12 cellular contexts compared by ENCODE assay signal in genomic region chr9:77663754-77664153, GRCh38. TPM values are rescaled to one million over a fixed set of nuclear protein-coding genes. Genes with fewer than 3 reads are reported as not detected.
DNase-seq lines count a peak whose midpoint lies in the region; ATAC-seq, FAIRE-seq and TF ChIP-seq lines count a peak whose summit lies in the region.
"Had no signal": no experiment of that assay in that cellular context is flagged by ENCODE, and none has a peak within 500 bp of the region (broad histone marks: within the 10 kb centered on the region; RNA-seq: fewer than 3 reads in every experiment).

No MANE protein-coding gene starts in this region.

- H3K36me3 ChIP-seq in bronchial epithelial cell (ENCODE audit: control insufficient read depth, insufficient read depth, low read length) (no peaks in the 10 kb centered on the region), aorta (ENCODE audit: control insufficient read depth in 1 of 2, insufficient read depth in 2 of 2, low read length in 1 of 2) (no peaks in the 10 kb centered on the region)

- intact Hi-C loops in Right ventricle myocardium superior (cut with DNase I) (no loop called here), cardiac septum (cut with DNase I) (no loop called here), left colon (cut with DNase I, micrococcal nuclease) (no loop called here), aorta (cut with DNase I) (loop anchor here (10.0 kb wide), 2 partner anchors 81 to 91 kb away; no protein-coding TSS in a partner anchor)

- TF ChIP-seq CTCF in bronchial epithelial cell (IDR thresholded peaks at IDR 0.05; ENCODE audit: insufficient read depth, low read length, severe bottlenecking) = no peak

- H3K4me3 ChIP-seq in bronchial epithelial cell (ENCODE audit: low read depth, low read length) = no peak overlapping the region
- no peak overlapping the region for H3K4me3 ChIP-seq in aorta (ENCODE audit: low read length in 2 of 2)

- WGBS in aorta, 2 donors = 1 to 3% methylated on average over 5 of the region's 5 CpGs

- H3K27me3 ChIP-seq in bronchial epithelial cell (ENCODE audit: control insufficient read depth, insufficient read depth, low read length) = no peaks in the 10 kb centered on the region
- no peaks in the 10 kb centered on the region for H3K27me3 ChIP-seq in aorta (ENCODE audit: control insufficient read depth in 1 of 2, insufficient read depth in 2 of 2, low read length in 1 of 2)

- FAIRE-seq in bronchial epithelial cell (lab: Jason Lieb, UNC) = no peak
- FAIRE-seq: GM19239 had no signal

- ATAC-seq in Right ventricle myocardium superior (ENCODE audit: poor library complexity) (peak; percentile 78), left colon (peak; percentile 94), aorta (ENCODE audit: low FRiP score) (peak; percentile 85)

- H3K27ac ChIP-seq in aorta (ENCODE audit: low read depth in 1 of 2, low read length in 2 of 2) = peak overlapping the region in 1 of 2 donors; percentile 34

- DNase-seq in Right ventricle myocardium superior (peak; percentile 46), cardiac septum (ENCODE audit: low spot score) (no peak), bronchial epithelial cell (ENCODE audit: low read depth) (peak; percentile 22), left colon (peak; percentile 36 to 42), aorta (peak in 1 of 2 donors; percentile 59), NCI-H345 treated with DMSO at 0.1 percent for 48 hours (lab: John Stamatoyannopoulos, UW; ENCODE audit: unreplicated experiment) (no peak), NOMO-1 (lab: John Stamatoyannopoulos, UW; ENCODE audit: unreplicated experiment in 2 of 2) (no peak)
- DNase-seq in stimulated activated CD4-positive, alpha-beta T cell treated with anti-CD3 and anti-CD28 coated beads, Interleukin-4, amount 100 ng/mL, for 4 hours = no peak
- DNase-seq: activated effector memory CD4-positive, alpha-beta T cell treated with anti-CD3 and anti-CD28 coated beads, Interleukin-2, amount 50 U/mL, for 16 hours; kidney glomerular epithelial cell; OCI-M1 had no signal

- H3K9me3 ChIP-seq in aorta (ENCODE audit: control insufficient read depth, low read length) = no peaks in the 10 kb centered on the region

- H3K4me1 ChIP-seq in aorta (ENCODE audit: control insufficient read depth in 1 of 2, insufficient read depth in 2 of 2, low read length in 2 of 2) = peaks cover 0 to 5% of the 10 kb centered on the region in 2 donors

RNA-seq across cellular contexts. Expression of gene GNA14, which starts 15.6 kb away (rescaled TPM):
- total RNA-seq in Right ventricle myocardium superior (1.9 TPM), cardiac septum (2.7 TPM), bronchial epithelial cell (not detected in 2 replicates), left colon (10 to 100 TPM; 12.3 to 13.2 TPM), aorta (10 to 100 TPM in 1 of 2 donors, 1 to 10 TPM in 1; 7.2 to 13.6 TPM)
- 1 to 10 TPM; 1.0 TPM for polyA plus RNA-seq in aorta

Comparison
In these comparisons a context has a peak if more than half of its experiments do, and no peak if none do; other contexts are left out.
1. DNase-seq: peak in Right ventricle myocardium superior (single experiment), bronchial epithelial cell (single experiment) and left colon (2 of 2); none in cardiac septum (single experiment), NCI-H345 treated with DMSO at 0.1 percent for 48 hours (single experiment), stimulated activated CD4-positive, alpha-beta T cell treated with anti-CD3 and anti-CD28 coated beads, Interleukin-4, amount 100 ng/mL, for 4 hours (0 of 2) and NOMO-1 (0 of 2).
2. intact Hi-C loops: an anchor here in aorta (10.0 kb wide); none called in Right ventricle myocardium superior, cardiac septum and left colon.
3. Peak in every context shown above with its lines, with median percentiles within 50 percentile points of each other: ATAC-seq.